ENCODE assay signal across 23 cellular contexts in the genomic region with DNA sequence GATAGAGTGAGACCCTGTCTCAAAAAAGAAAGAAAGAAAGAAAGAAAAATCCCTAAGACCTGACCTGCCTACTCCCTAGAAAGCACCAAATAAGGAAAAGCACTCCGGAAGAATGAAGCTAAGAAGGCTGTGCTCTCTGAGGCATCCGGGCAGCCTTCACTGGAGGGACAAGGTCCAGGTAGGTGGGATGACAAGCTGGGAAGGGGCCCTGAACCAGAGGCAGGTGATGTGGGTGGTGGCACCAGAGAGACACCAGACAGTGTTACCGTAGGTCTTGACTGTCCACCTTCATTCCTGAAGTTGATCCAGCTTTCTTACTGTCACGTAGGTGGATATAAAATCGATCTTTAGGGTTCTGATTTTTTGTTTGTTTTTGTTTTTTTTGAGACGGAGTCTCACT. TPM values are rescaled to one million over a fixed set of nuclear protein-coding genes. Genes with fewer than 3 reads are reported as not detected.
"Had no signal": no experiment of that assay in that cellular context is flagged by ENCODE, and none has a peak within 500 bp of the region (broad histone marks: within the 10 kb centered on the region; RNA-seq: fewer than 3 reads in every experiment).

No MANE protein-coding gene starts in this region.

- H3K9me3 Mint-ChIP-seq: activated naive CD4-positive, alpha-beta T cell treated with anti-CD3 and anti-CD28 coated beads, Interleukin-2, amount 50 U/mL, for 24 hours; activated T-cell treated with anti-CD3 and anti-CD28 coated beads, Interleukin-2, amount 50 U/mL, for 72 hours; neural progenitor cell had no signal

- H3K4me3 ChIP-seq: ascending aorta, coronary artery, heart right ventricle, neural progenitor cell, sigmoid colon, thyroid gland, vagina had no signal

- H3K9me3 ChIP-seq: ascending aorta, heart right ventricle, sigmoid colon, thyroid gland, vagina had no signal

- DNase-seq: activated CD4-positive, alpha-beta T cell treated with anti-CD3 and anti-CD28 coated beads for 1 hour; activated CD8-positive, alpha-beta memory T cell treated with anti-CD3 and anti-CD28 coated beads for 24 hours; activated gamma-delta T cell; activated T-cell treated with anti-CD3 and anti-CD28 coated beads, Interleukin-2, amount 50 U/mL, for 72 hours; heart right ventricle; mammary epithelial cell; sigmoid colon; stimulated activated CD4-positive, alpha-beta T cell treated with anti-CD3 and anti-CD28 coated beads, Interleukin-12 subunit alpha, Interleukin-12 subunit beta, amount 100 ng/mL, for 4 hours; stimulated activated CD4-positive, alpha-beta T cell treated with anti-CD3 and anti-CD28 coated beads, Interleukin-1b, Interleukin-23, amount 100 ng/mL, for 48 hours; stimulated activated CD8-positive, alpha-beta memory T cell treated with anti-CD3 and anti-CD28 coated beads, Interleukin-4, amount 100 ng/mL, for 48 hours; stimulated activated naive CD4-positive, alpha-beta T cell; SW 1271; T-helper 2 cell; thyroid gland had no signal

- H3K4me3 Mint-ChIP-seq: activated naive CD4-positive, alpha-beta T cell treated with anti-CD3 and anti-CD28 coated beads, Interleukin-2, amount 50 U/mL, for 24 hours; activated T-cell treated with anti-CD3 and anti-CD28 coated beads, Interleukin-2, amount 50 U/mL, for 72 hours had no signal

- H3K9ac ChIP-seq: neural progenitor cell had no signal

- H3K27ac ChIP-seq: ascending aorta, coronary artery, heart right ventricle, neural progenitor cell, sigmoid colon, thyroid gland, vagina, VCaP had no signal

- H2AFZ ChIP-seq: neural progenitor cell had no signal

- ATAC-seq: activated T-cell treated with anti-CD3 and anti-CD28 coated beads, Interleukin-2, amount 50 U/mL, for 72 hours; heart right ventricle had no signal

- H3K36me3 ChIP-seq: ascending aorta, heart right ventricle, neural progenitor cell, sigmoid colon, thyroid gland, vagina had no signal

- H3K27ac Mint-ChIP-seq: activated naive CD4-positive, alpha-beta T cell treated with anti-CD3 and anti-CD28 coated beads, Interleukin-2, amount 50 U/mL, for 24 hours; activated T-cell treated with anti-CD3 and anti-CD28 coated beads, Interleukin-2, amount 50 U/mL, for 72 hours; neural progenitor cell had no signal

- H3K36me3 Mint-ChIP-seq: activated naive CD4-positive, alpha-beta T cell treated with anti-CD3 and anti-CD28 coated beads, Interleukin-2, amount 50 U/mL, for 24 hours; neural progenitor cell had no signal

- H3K4me2 ChIP-seq: neural progenitor cell had no signal

- H3K4me1 ChIP-seq: ascending aorta had no signal

- H3K27me3 ChIP-seq: ascending aorta, heart right ventricle, neural progenitor cell, thyroid gland, vagina had no signal

- H3K4me1 Mint-ChIP-seq: activated naive CD4-positive, alpha-beta T cell treated with anti-CD3 and anti-CD28 coated beads, Interleukin-2, amount 50 U/mL, for 24 hours had no signal

RNA-seq across cellular contexts. Expression of gene SMTNL2, which starts 26.3 kb away (rescaled TPM):
- total RNA-seq: activated T-cell treated with anti-CD3 and anti-CD28 coated beads, Interleukin-2, amount 50 U/mL, for 72 hours; mammary epithelial cell; pulmonary artery endothelial cell had no signal
- polyA plus RNA-seq: mammary epithelial cell had no signal

RNA-seq across cellular contexts. Expression of gene ALOX15, which starts 30.8 kb away (rescaled TPM):
- total RNA-seq: ascending aorta, mammary epithelial cell, osteocyte, pulmonary artery endothelial cell, thyroid gland, vagina had no signal
- polyA plus RNA-seq: heart right ventricle, mammary epithelial cell had no signal

RNA-seq across cellular contexts. Expression of gene GGT6, which starts 50.3 kb away (rescaled TPM):
- total RNA-seq: activated T-cell treated with anti-CD3 and anti-CD28 coated beads, Interleukin-2, amount 50 U/mL, for 72 hours; ascending aorta; osteocyte; pulmonary artery endothelial cell; subcutaneous adipose tissue had no signal
